ENCODE assay signal across 1 cellular context in the genomic region with DNA sequence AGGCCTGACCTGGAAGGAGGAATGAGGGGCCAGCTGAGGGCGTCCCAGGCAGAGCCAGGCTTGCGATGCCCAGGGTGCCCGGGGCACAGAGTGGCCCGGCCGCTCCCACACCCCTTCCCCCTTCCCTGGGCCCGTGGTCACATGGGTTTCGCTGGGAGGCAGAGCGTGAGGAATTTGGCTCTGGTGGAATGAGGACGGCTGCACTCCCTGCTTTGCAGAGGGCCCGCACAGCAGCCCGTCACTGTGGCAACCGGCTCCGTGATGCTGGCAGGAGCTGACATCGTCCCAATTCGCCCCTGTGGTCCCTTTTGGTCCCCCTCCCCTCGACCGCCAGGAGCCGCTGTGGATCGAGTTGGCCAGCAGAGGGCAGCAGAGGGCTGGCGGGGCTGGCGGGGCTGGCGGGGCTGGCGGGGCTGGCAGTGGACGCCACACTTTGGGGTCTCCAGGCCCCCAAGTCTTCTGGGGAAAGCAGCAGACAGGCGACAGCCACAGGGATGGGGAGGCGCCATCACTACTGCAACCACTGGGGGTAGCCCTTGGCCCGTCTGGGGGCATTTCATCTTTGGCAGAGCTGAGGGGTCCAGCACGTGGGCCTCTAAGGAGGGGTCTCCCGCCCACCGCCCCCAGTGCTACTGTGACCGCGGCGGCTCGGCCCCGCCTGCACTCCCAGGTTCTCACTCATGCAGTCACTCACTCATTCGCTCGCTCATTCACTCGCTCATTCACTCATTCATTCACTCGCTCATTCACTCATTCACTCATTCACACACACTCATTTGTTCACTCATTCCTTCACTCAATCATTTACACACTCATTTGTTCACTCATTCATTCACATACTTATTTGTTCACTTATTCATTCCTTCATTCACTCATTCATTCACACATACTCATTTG.
TF ChIP-seq lines count a peak whose summit lies in the region.

No MANE protein-coding gene starts in this region.

TF ChIP-seq in GM12878, 131 proteins besides CTCF, POLR2A, EP300 and RAD21:
- TF ChIP-seq YY1 (IDR thresholded peaks at IDR 0.05; ENCODE audit: low read depth, low read length), result 0 out of 2 replicates have a peak, but pooled peaks have one; percentile 15
- TF ChIP-seq, protein P1, sequence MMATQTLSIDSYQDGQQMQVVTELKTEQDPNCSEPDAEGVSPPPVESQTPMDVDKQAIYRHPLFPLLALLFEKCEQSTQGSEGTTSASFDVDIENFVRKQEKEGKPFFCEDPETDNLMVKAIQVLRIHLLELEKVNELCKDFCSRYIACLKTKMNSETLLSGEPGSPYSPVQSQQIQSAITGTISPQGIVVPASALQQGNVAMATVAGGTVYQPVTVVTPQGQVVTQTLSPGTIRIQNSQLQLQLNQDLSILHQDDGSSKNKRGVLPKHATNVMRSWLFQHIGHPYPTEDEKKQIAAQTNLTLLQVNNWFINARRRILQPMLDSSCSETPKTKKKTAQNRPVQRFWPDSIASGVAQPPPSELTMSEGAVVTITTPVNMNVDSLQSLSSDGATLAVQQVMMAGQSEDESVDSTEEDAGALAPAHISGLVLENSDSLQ (IDR thresholded peaks at IDR 0.05), result peak; percentile 50; the same call in 1 of the 2 replicates
- no peak for TF ChIP-seq ZNF217 (IDR thresholded peaks at IDR 0.05)
- TF ChIP-seq SP1 (IDR thresholded peaks at IDR 0.05; ENCODE audit: low read depth, low read length), result no peak
- peak; percentile 53; the same call in 1 of the 2 replicates for TF ChIP-seq IKZF1 (conservative IDR thresholded peaks at IDR 0.05)
- TF ChIP-seq, protein P2, sequence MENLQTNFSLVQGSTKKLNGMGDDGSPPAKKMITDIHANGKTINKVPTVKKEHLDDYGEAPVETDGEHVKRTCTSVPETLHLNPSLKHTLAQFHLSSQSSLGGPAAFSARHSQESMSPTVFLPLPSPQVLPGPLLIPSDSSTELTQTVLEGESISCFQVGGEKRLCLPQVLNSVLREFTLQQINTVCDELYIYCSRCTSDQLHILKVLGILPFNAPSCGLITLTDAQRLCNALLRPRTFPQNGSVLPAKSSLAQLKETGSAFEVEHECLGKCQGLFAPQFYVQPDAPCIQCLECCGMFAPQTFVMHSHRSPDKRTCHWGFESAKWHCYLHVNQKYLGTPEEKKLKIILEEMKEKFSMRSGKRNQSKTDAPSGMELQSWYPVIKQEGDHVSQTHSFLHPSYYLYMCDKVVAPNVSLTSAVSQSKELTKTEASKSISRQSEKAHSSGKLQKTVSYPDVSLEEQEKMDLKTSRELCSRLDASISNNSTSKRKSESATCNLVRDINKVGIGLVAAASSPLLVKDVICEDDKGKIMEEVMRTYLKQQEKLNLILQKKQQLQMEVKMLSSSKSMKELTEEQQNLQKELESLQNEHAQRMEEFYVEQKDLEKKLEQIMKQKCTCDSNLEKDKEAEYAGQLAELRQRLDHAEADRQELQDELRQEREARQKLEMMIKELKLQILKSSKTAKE (IDR thresholded peaks at IDR 0.05; ENCODE audit: low read depth, poor library complexity, severe bottlenecking), result peak; percentile 34
- TF ChIP-seq RUNX3 (IDR thresholded peaks at IDR 0.05; ENCODE audit: low read length), result peak; percentile 12; the same call in 1 of the 2 replicates
- TF ChIP-seq, protein P3, sequence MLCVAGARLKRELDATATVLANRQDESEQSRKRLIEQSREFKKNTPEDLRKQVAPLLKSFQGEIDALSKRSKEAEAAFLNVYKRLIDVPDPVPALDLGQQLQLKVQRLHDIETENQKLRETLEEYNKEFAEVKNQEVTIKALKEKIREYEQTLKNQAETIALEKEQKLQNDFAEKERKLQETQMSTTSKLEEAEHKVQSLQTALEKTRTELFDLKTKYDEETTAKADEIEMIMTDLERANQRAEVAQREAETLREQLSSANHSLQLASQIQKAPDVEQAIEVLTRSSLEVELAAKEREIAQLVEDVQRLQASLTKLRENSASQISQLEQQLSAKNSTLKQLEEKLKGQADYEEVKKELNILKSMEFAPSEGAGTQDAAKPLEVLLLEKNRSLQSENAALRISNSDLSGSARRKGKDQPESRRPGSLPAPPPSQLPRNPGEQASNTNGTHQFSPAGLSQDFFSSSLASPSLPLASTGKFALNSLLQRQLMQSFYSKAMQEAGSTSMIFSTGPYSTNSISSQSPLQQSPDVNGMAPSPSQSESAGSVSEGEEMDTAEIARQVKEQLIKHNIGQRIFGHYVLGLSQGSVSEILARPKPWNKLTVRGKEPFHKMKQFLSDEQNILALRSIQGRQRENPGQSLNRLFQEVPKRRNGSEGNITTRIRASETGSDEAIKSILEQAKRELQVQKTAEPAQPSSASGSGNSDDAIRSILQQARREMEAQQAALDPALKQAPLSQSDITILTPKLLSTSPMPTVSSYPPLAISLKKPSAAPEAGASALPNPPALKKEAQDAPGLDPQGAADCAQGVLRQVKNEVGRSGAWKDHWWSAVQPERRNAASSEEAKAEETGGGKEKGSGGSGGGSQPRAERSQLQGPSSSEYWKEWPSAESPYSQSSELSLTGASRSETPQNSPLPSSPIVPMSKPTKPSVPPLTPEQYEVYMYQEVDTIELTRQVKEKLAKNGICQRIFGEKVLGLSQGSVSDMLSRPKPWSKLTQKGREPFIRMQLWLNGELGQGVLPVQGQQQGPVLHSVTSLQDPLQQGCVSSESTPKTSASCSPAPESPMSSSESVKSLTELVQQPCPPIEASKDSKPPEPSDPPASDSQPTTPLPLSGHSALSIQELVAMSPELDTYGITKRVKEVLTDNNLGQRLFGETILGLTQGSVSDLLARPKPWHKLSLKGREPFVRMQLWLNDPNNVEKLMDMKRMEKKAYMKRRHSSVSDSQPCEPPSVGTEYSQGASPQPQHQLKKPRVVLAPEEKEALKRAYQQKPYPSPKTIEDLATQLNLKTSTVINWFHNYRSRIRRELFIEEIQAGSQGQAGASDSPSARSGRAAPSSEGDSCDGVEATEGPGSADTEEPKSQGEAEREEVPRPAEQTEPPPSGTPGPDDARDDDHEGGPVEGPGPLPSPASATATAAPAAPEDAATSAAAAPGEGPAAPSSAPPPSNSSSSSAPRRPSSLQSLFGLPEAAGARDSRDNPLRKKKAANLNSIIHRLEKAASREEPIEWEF (IDR thresholded peaks at IDR 0.05; ENCODE audit: insufficient replicate concordance, low read depth, low read length), result no peak
- TF ChIP-seq CHD1 (IDR thresholded peaks at IDR 0.05; ENCODE audit: low read depth, low read length), result no peak
- no peak for TF ChIP-seq FOXM1 (IDR thresholded peaks at IDR 0.05; ENCODE audit: low read depth, low read length)
- peak; percentile 61; the same call in 1 of the 2 replicates for TF ChIP-seq RB1 (IDR thresholded peaks at IDR 0.05; ENCODE audit: borderline replicate concordance)
- TF ChIP-seq MEF2B (IDR thresholded peaks at IDR 0.05; ENCODE audit: partially characterized antibody, poor library complexity, severe bottlenecking), result peak; percentile 76
- no peak for TF ChIP-seq NFXL1 (IDR thresholded peaks at IDR 0.05; ENCODE audit: borderline replicate concordance)
- no peak for TF ChIP-seq RBBP5 (conservative IDR thresholded peaks at IDR 0.05)
- TF ChIP-seq BHLHE40 (IDR thresholded peaks at IDR 0.05; ENCODE audit: borderline replicate concordance in 1 of 2, low read depth in 2 of 2, low read length in 1 of 2), result peak in 1 of 2 experiments; percentile 9; a peak in 1 of 4 replicates
- TF ChIP-seq SPI1 (IDR thresholded peaks at IDR 0.05; ENCODE audit: borderline replicate concordance, insufficient read depth, low read depth, low read length), result no peak
- TF ChIP-seq SMC3 (IDR thresholded peaks at IDR 0.05; ENCODE audit: borderline replicate concordance, low read length), result peak; percentile 48; the same call in 1 of the 2 replicates
- no peak for TF ChIP-seq JUNB (IDR thresholded peaks at IDR 0.05)
- TF ChIP-seq ZNF24 (IDR thresholded peaks at IDR 0.05), result peak; percentile 100
- TF ChIP-seq, protein P4, sequence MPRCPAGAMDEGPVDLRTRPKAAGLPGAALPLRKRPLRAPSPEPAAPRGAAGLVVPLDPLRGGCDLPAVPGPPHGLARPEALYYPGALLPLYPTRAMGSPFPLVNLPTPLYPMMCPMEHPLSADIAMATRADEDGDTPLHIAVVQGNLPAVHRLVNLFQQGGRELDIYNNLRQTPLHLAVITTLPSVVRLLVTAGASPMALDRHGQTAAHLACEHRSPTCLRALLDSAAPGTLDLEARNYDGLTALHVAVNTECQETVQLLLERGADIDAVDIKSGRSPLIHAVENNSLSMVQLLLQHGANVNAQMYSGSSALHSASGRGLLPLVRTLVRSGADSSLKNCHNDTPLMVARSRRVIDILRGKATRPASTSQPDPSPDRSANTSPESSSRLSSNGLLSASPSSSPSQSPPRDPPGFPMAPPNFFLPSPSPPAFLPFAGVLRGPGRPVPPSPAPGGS (IDR thresholded peaks at IDR 0.05; ENCODE audit: borderline replicate concordance, insufficient read depth, low read depth, low read length, poor library complexity, severe bottlenecking), result peak; percentile 90
- peak; percentile 30; the same call in 1 of the 2 replicates for TF ChIP-seq TCF3 (IDR thresholded peaks at IDR 0.05; ENCODE audit: borderline replicate concordance, insufficient read depth, low read depth, low read length)
- TF ChIP-seq, protein P5, sequence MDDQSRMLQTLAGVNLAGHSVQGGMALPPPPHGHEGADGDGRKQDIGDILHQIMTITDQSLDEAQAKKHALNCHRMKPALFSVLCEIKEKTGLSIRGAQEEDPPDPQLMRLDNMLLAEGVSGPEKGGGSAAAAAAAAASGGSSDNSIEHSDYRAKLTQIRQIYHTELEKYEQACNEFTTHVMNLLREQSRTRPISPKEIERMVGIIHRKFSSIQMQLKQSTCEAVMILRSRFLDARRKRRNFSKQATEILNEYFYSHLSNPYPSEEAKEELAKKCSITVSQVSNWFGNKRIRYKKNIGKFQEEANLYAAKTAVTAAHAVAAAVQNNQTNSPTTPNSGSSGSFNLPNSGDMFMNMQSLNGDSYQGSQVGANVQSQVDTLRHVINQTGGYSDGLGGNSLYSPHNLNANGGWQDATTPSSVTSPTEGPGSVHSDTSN (IDR thresholded peaks at IDR 0.05; ENCODE audit: insufficient replicate concordance, low read depth, low read length), result peak; percentile 5
- TF ChIP-seq GATAD2B (conservative IDR thresholded peaks at IDR 0.05; ENCODE audit: low read depth), result peak; percentile 94
- TF ChIP-seq CHD2 (IDR thresholded peaks at IDR 0.05; ENCODE audit: borderline replicate concordance, low read depth, low read length), result no peak
- TF ChIP-seq, protein P6, sequence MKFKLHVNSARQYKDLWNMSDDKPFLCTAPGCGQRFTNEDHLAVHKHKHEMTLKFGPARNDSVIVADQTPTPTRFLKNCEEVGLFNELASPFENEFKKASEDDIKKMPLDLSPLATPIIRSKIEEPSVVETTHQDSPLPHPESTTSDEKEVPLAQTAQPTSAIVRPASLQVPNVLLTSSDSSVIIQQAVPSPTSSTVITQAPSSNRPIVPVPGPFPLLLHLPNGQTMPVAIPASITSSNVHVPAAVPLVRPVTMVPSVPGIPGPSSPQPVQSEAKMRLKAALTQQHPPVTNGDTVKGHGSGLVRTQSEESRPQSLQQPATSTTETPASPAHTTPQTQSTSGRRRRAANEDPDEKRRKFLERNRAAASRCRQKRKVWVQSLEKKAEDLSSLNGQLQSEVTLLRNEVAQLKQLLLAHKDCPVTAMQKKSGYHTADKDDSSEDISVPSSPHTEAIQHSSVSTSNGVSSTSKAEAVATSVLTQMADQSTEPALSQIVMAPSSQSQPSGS (IDR thresholded peaks at IDR 0.05; ENCODE audit: low read length), result no peak
- 0 out of 2 replicates have a peak, but pooled peaks have one; percentile 26 for TF ChIP-seq MTA2 (IDR thresholded peaks at IDR 0.05; ENCODE audit: low read depth)
- no peak for TF ChIP-seq PAX8 (IDR thresholded peaks at IDR 0.05)
- peak; percentile 74; the same call in 1 of the 2 replicates for TF ChIP-seq CHD4 (IDR thresholded peaks at IDR 0.05)
- no peak for TF ChIP-seq GABPA (IDR thresholded peaks at IDR 0.05; ENCODE audit: low read depth)
